28 cellular contexts compared by ENCODE assay signal in genomic region chr17:55518549-55518948, GRCh38. TPM values are rescaled to one million over a fixed set of nuclear protein-coding genes. Genes with fewer than 3 reads are reported as not detected.
"Had no signal": no experiment of that assay in that cellular context is flagged by ENCODE, and none has a peak within 500 bp of the region (broad histone marks: within the 10 kb centered on the region; RNA-seq: fewer than 3 reads in every experiment).

No MANE protein-coding gene starts in this region.

- H3K9me3 ChIP-seq: esophagus muscularis mucosa, left ventricle myocardium inferior, lower lobe of right lung, pancreas, right lobe of liver, suprapubic skin, thyroid gland, uterus had no signal

- H3K36me3 Mint-ChIP-seq: memory B cell; mesothelial cell of epicardium; natural killer cell; stimulated activated effector memory CD8-positive, alpha-beta T cell treated with anti-CD3 and anti-CD28 coated beads, Interleukin-12 subunit alpha, Interleukin-12 subunit beta, amount 100 ng/mL, for 72 hours; type B pancreatic cell had no signal

- H3K4me3 ChIP-seq: esophagus muscularis mucosa, left ventricle myocardium inferior, lower lobe of right lung, pancreas, right lobe of liver, suprapubic skin, thyroid gland, uterus had no signal

- H3K27me3 ChIP-seq: esophagus muscularis mucosa, right lobe of liver, suprapubic skin, thyroid gland, uterus had no signal

- H3K27me3 Mint-ChIP-seq: dendritic cell treated with granulocyte-macrophage colony-stimulating factor and Interleukin-4, amounts not matched to agents 40 ng/mL and 50 ng/mL, for 4 days had no signal

- H3K27ac Mint-ChIP-seq: dendritic cell treated with granulocyte-macrophage colony-stimulating factor and Interleukin-4, amounts not matched to agents 40 ng/mL and 50 ng/mL, for 4 days; effector memory CD8-positive, alpha-beta T cell; memory B cell; mesothelial cell of epicardium; natural killer cell; progenitor cell of endocrine pancreas; stimulated activated effector memory CD8-positive, alpha-beta T cell treated with anti-CD3 and anti-CD28 coated beads, Interleukin-12 subunit alpha, Interleukin-12 subunit beta, amount 100 ng/mL, for 72 hours; type B pancreatic cell had no signal

- H3K27ac ChIP-seq: epithelial cell of prostate, esophagus muscularis mucosa, left ventricle myocardium inferior, lower lobe of right lung, pancreas, right lobe of liver, suprapubic skin, thyroid gland, uterus had no signal

- H3K4me1 ChIP-seq: left ventricle myocardium inferior, lower lobe of right lung, pancreas, right lobe of liver, thyroid gland, uterus had no signal

- DNase-seq: effector memory CD8-positive, alpha-beta T cell; kidney; left cardiac atrium; left ventricle myocardium inferior; lower lobe of right lung; natural killer cell; nucleus accumbens; pancreas; right lobe of liver; stimulated activated CD4-positive, alpha-beta T cell treated with anti-CD3 and anti-CD28 coated beads, Interleukin-4, amount 100 ng/mL, for 1 hour; stimulated activated CD8-positive, alpha-beta memory T cell treated with anti-CD3 and anti-CD28 coated beads, Interleukin-4, amount 100 ng/mL, for 48 hours; stimulated activated naive CD8-positive, alpha-beta T cell treated with anti-CD3 and anti-CD28 coated beads, Interleukin-15, Interleukin-2, amounts not matched to agents 100 U/mL and 50 U/mL, for 24 hours; thyroid gland; uterus had no signal

- ATAC-seq: effector memory CD8-positive, alpha-beta T cell; left cardiac atrium; lower lobe of right lung; natural killer cell; pancreas; right lobe of liver; stimulated activated effector memory CD8-positive, alpha-beta T cell treated with anti-CD3 and anti-CD28 coated beads, Interleukin-12 subunit alpha, Interleukin-12 subunit beta, amount 100 ng/mL, for 72 hours; stimulated activated naive CD8-positive, alpha-beta T cell treated with anti-CD3 and anti-CD28 coated beads, Interleukin-15, Interleukin-2, amounts not matched to agents 100 U/mL and 50 U/mL, for 24 hours had no signal

- H3K9me3 Mint-ChIP-seq: dendritic cell treated with granulocyte-macrophage colony-stimulating factor and Interleukin-4, amounts not matched to agents 40 ng/mL and 50 ng/mL, for 4 days; effector memory CD8-positive, alpha-beta T cell; memory B cell; mesothelial cell of epicardium; natural killer cell; neural crest cell; stimulated activated effector memory CD8-positive, alpha-beta T cell treated with anti-CD3 and anti-CD28 coated beads, Interleukin-12 subunit alpha, Interleukin-12 subunit beta, amount 100 ng/mL, for 72 hours; type B pancreatic cell had no signal

- H3K4me1 Mint-ChIP-seq: memory B cell; natural killer cell; neural crest cell; stimulated activated effector memory CD8-positive, alpha-beta T cell treated with anti-CD3 and anti-CD28 coated beads, Interleukin-12 subunit alpha, Interleukin-12 subunit beta, amount 100 ng/mL, for 72 hours had no signal

- H3K36me3 ChIP-seq: esophagus muscularis mucosa, left ventricle myocardium inferior, lower lobe of right lung, pancreas, right lobe of liver, suprapubic skin, thyroid gland, uterus had no signal

- H3K4me3 Mint-ChIP-seq: dendritic cell treated with granulocyte-macrophage colony-stimulating factor and Interleukin-4, amounts not matched to agents 40 ng/mL and 50 ng/mL, for 4 days; effector memory CD8-positive, alpha-beta T cell; memory B cell; mesothelial cell of epicardium; natural killer cell; neural crest cell; stimulated activated effector memory CD8-positive, alpha-beta T cell treated with anti-CD3 and anti-CD28 coated beads, Interleukin-12 subunit alpha, Interleukin-12 subunit beta, amount 100 ng/mL, for 72 hours; type B pancreatic cell had no signal

RNA-seq across cellular contexts. Expression of gene SMIM36, which starts 7.3 kb away (rescaled TPM):
- total RNA-seq: esophagus muscularis mucosa, fibroblast of villous mesenchyme, kidney, left cardiac atrium, left ventricle myocardium inferior, lower lobe of right lung, mesothelial cell of epicardium, mucosa of gallbladder, myocyte, natural killer cell, neural crest cell, pancreas, progenitor cell of endocrine pancreas, renal cortical epithelial cell, right lobe of liver, suprapubic skin, thyroid gland, uterus had no signal
